ENCODE assay signal across 15 cellular contexts in genomic region chr9:80382523-80382922, GRCh38.
"Had no signal": no experiment of that assay in that cellular context is flagged by ENCODE, and none has a peak within 500 bp of the region (broad histone marks: within the 10 kb centered on the region; RNA-seq: fewer than 3 reads in every experiment).

No MANE protein-coding gene starts in this region.

- DNase-seq: activated CD4-positive, alpha-beta memory T cell treated with anti-CD3 and anti-CD28 coated beads, Interleukin-2, amount 10 ng/mL, durations not matched to agents 7 days and 5 days; activated CD4-positive, alpha-beta T cell treated with anti-CD3 and anti-CD28 coated beads for 36 hours; activated naive CD4-positive, alpha-beta T cell treated with anti-CD3 and anti-CD28 coated beads, Interleukin-2, amount 50 U/mL, for 16 hours; activated T-cell treated with anti-CD3 and anti-CD28 coated beads, Interleukin-2, amount 50 U/mL, for 24 hours; adrenal gland; dermis blood vessel endothelial cell; effector memory CD8-positive, alpha-beta T cell; occipital lobe; psoas muscle; T-helper 17 cell had no signal

- H3K4me3 ChIP-seq: adrenal gland, psoas muscle, tibial nerve, vagina had no signal

- H3K36me3 Mint-ChIP-seq: brain; stimulated activated effector memory CD8-positive, alpha-beta T cell treated with anti-CD3 and anti-CD28 coated beads, Interleukin-12 subunit alpha, Interleukin-12 subunit beta, amount 100 ng/mL, for 72 hours had no signal

- H3K9me3 ChIP-seq: adrenal gland, psoas muscle, tibial nerve, vagina had no signal

- H3K27me3 Mint-ChIP-seq: activated CD4-positive, alpha-beta memory T cell treated with anti-CD3 and anti-CD28 coated beads, Interleukin-2, amount 10 ng/mL, durations not matched to agents 7 days and 5 days; activated CD4-positive, alpha-beta T cell treated with anti-CD3 and anti-CD28 coated beads for 36 hours; activated T-cell treated with anti-CD3 and anti-CD28 coated beads, Interleukin-2, amount 50 U/mL, for 24 hours; brain; effector memory CD8-positive, alpha-beta T cell; T-helper 17 cell had no signal

- H3K27ac Mint-ChIP-seq: activated CD4-positive, alpha-beta memory T cell treated with anti-CD3 and anti-CD28 coated beads, Interleukin-2, amount 10 ng/mL, durations not matched to agents 7 days and 5 days; activated CD4-positive, alpha-beta T cell treated with anti-CD3 and anti-CD28 coated beads for 36 hours; activated T-cell treated with anti-CD3 and anti-CD28 coated beads, Interleukin-2, amount 50 U/mL, for 24 hours; brain; effector memory CD8-positive, alpha-beta T cell; nephron; stimulated activated effector memory CD8-positive, alpha-beta T cell treated with anti-CD3 and anti-CD28 coated beads, Interleukin-12 subunit alpha, Interleukin-12 subunit beta, amount 100 ng/mL, for 72 hours; T-helper 17 cell had no signal

- H3K9me3 Mint-ChIP-seq: brain, nephron had no signal

- H3K4me3 Mint-ChIP-seq: activated CD4-positive, alpha-beta memory T cell treated with anti-CD3 and anti-CD28 coated beads, Interleukin-2, amount 10 ng/mL, durations not matched to agents 7 days and 5 days; activated CD4-positive, alpha-beta T cell treated with anti-CD3 and anti-CD28 coated beads for 36 hours; activated T-cell treated with anti-CD3 and anti-CD28 coated beads, Interleukin-2, amount 50 U/mL, for 24 hours; brain; effector memory CD8-positive, alpha-beta T cell; nephron; stimulated activated effector memory CD8-positive, alpha-beta T cell treated with anti-CD3 and anti-CD28 coated beads, Interleukin-12 subunit alpha, Interleukin-12 subunit beta, amount 100 ng/mL, for 72 hours; T-helper 17 cell had no signal

- H3K4me1 ChIP-seq: adrenal gland, psoas muscle, tibial nerve, vagina had no signal

- H3K27me3 ChIP-seq: adrenal gland, tibial nerve, vagina had no signal

- H3K36me3 ChIP-seq: adrenal gland, tibial nerve, vagina had no signal

- H3K4me1 Mint-ChIP-seq: activated CD4-positive, alpha-beta memory T cell treated with anti-CD3 and anti-CD28 coated beads, Interleukin-2, amount 10 ng/mL, durations not matched to agents 7 days and 5 days; activated CD4-positive, alpha-beta T cell treated with anti-CD3 and anti-CD28 coated beads for 36 hours; stimulated activated effector memory CD8-positive, alpha-beta T cell treated with anti-CD3 and anti-CD28 coated beads, Interleukin-12 subunit alpha, Interleukin-12 subunit beta, amount 100 ng/mL, for 72 hours; T-helper 17 cell had no signal

- ATAC-seq: activated CD4-positive, alpha-beta T cell treated with anti-CD3 and anti-CD28 coated beads for 36 hours; effector memory CD8-positive, alpha-beta T cell; psoas muscle; stimulated activated effector memory CD8-positive, alpha-beta T cell treated with anti-CD3 and anti-CD28 coated beads, Interleukin-12 subunit alpha, Interleukin-12 subunit beta, amount 100 ng/mL, for 72 hours; T-helper 17 cell had no signal

- H3K27ac ChIP-seq: adrenal gland, psoas muscle, tibial nerve, vagina had no signal
